Comparison of ENCODE assay signal across 17 cellular contexts in genomic region chr10:79105818-79106217, GRCh38.
"Had no signal": no experiment of that assay in that cellular context is flagged by ENCODE, and none has a peak within 500 bp of the region (broad histone marks: within the 10 kb centered on the region; RNA-seq: fewer than 3 reads in every experiment).

No MANE protein-coding gene starts in this region.

- H3K4me3 Mint-ChIP-seq: activated B cell treated with CpG ODN at 0.5 μM for 24 hours; activated naive CD4-positive, alpha-beta T cell treated with anti-CD3 and anti-CD28 coated beads for 36 hours; activated T-helper 17 cell treated with anti-CD3 and anti-CD28 coated beads, Interleukin-2, amount 50 U/mL, for 72 hours; central memory CD8-positive, alpha-beta T cell; naive thymus-derived CD4-positive, alpha-beta T cell; stimulated activated memory B cell treated with anti-CD40 and anti-IgM and Interleukin-4, amounts not matched to agents 10 μg/mL and 1 μg/mL and 100 μg/mL, for 72 hours; T-helper 1 cell treated with Interleukin-12 subunit alpha and Interleukin-12 subunit beta and Interleukin-4 antibody, amounts not matched to agents 30 μg/mL and 1 μg/mL, for 36 hours had no signal

- H3K27ac ChIP-seq: epithelial cell of prostate, parathyroid adenoma had no signal

- H3K4me3 ChIP-seq: smooth muscle cell had no signal

- ATAC-seq: activated T-helper 17 cell treated with anti-CD3 and anti-CD28 coated beads, Interleukin-2, amount 50 U/mL, for 72 hours; naive thymus-derived CD4-positive, alpha-beta T cell; stimulated activated memory B cell treated with anti-CD40 and anti-IgM and Interleukin-4, amounts not matched to agents 10 μg/mL and 1 μg/mL and 100 μg/mL, for 72 hours had no signal

- H3K27ac Mint-ChIP-seq: activated B cell treated with CpG ODN at 0.5 μM for 24 hours; activated naive CD4-positive, alpha-beta T cell treated with anti-CD3 and anti-CD28 coated beads for 36 hours; stimulated activated memory B cell treated with anti-CD40 and anti-IgM and Interleukin-4, amounts not matched to agents 10 μg/mL and 1 μg/mL and 100 μg/mL, for 72 hours; T-helper 1 cell treated with Interleukin-12 subunit alpha and Interleukin-12 subunit beta and Interleukin-4 antibody, amounts not matched to agents 30 μg/mL and 1 μg/mL, for 36 hours had no signal

- H3K4me2 ChIP-seq: smooth muscle cell had no signal

- H3K27me3 Mint-ChIP-seq: activated T-helper 17 cell treated with anti-CD3 and anti-CD28 coated beads, Interleukin-2, amount 50 U/mL, for 72 hours; central memory CD8-positive, alpha-beta T cell; naive thymus-derived CD4-positive, alpha-beta T cell had no signal

- H3K36me3 Mint-ChIP-seq: stimulated activated memory B cell treated with anti-CD40 and anti-IgM and Interleukin-4, amounts not matched to agents 10 μg/mL and 1 μg/mL and 100 μg/mL, for 72 hours had no signal

- H3K9me3 Mint-ChIP-seq: activated B cell treated with CpG ODN at 0.5 μM for 24 hours; activated naive CD4-positive, alpha-beta T cell treated with anti-CD3 and anti-CD28 coated beads for 36 hours; activated T-helper 17 cell treated with anti-CD3 and anti-CD28 coated beads, Interleukin-2, amount 50 U/mL, for 72 hours; central memory CD8-positive, alpha-beta T cell; naive thymus-derived CD4-positive, alpha-beta T cell; stimulated activated memory B cell treated with anti-CD40 and anti-IgM and Interleukin-4, amounts not matched to agents 10 μg/mL and 1 μg/mL and 100 μg/mL, for 72 hours; T-helper 1 cell treated with Interleukin-12 subunit alpha and Interleukin-12 subunit beta and Interleukin-4 antibody, amounts not matched to agents 30 μg/mL and 1 μg/mL, for 36 hours had no signal

- DNase-seq: activated B cell treated with CpG ODN at 0.5 μM for 24 hours; activated CD4-positive, alpha-beta T cell treated with anti-CD3 and anti-CD28 coated beads, Interleukin-2, amount 50 U/mL, for 1 hour; activated naive CD4-positive, alpha-beta T cell treated with anti-CD3 and anti-CD28 coated beads for 36 hours; activated T-cell treated with anti-CD3 and anti-CD28 coated beads for 4 hours; effector memory CD4-positive, alpha-beta T cell; hypothalamus; mammary epithelial cell; naive thymus-derived CD4-positive, alpha-beta T cell; retina; stimulated activated CD4-positive, alpha-beta T cell treated with anti-CD3 and anti-CD28 coated beads, Interleukin-1b, Interleukin-23, amount 100 ng/mL, for 48 hours had no signal
